Comparison of ENCODE assay signal across 21 cellular contexts in genomic region chrX:83508526-83509245, GRCh38. TPM values are rescaled to one million over a fixed set of nuclear protein-coding genes. Genes with fewer than 3 reads are reported as not detected.
DNase-seq lines count a peak whose midpoint lies in the region; ATAC-seq and TF ChIP-seq lines count a peak whose summit lies in the region.
"Had no signal": no experiment of that assay in that cellular context is flagged by ENCODE, and none has a peak within 500 bp of the region (broad histone marks: within the 10 kb centered on the region; RNA-seq: fewer than 3 reads in every experiment).

No MANE protein-coding gene starts in this region.

- H3K36me3 Mint-ChIP-seq in H9 (ENCODE audit: insufficient read depth in 1 of 3, low read depth in 3 of 3) = peaks cover 0 to 1% (median 0%) of the 10 kb centered on the region in 3 experiments; a peak in 2 of 7 replicates
- no peaks in the 10 kb centered on the region for H3K36me3 Mint-ChIP-seq in activated T-helper 1 cell treated with anti-CD3 and anti-CD28 coated beads, Interleukin-12 subunit alpha, Interleukin-12 subunit beta, Interleukin-2, Interleukin-4 antibody, amounts not matched to agents 30 ng/mL and 10 ng/mL and 1 ng/mL, durations not matched to agents 14 hours and 24 hours and 36 hours (ENCODE audit: low read depth)
- no peaks in the 10 kb centered on the region for H3K36me3 Mint-ChIP-seq in progenitor cell of endocrine pancreas (ENCODE audit: insufficient read depth)
- H3K36me3 Mint-ChIP-seq in activated CD8-positive, alpha-beta T cell treated with anti-CD3 and anti-CD28 coated beads, Interleukin-2, amount 10 ng/mL, durations not matched to agents 7 days and 5 days (ENCODE audit: low read depth) = peaks cover 5% of the 10 kb centered on the region
- H3K36me3 Mint-ChIP-seq: CD8-positive, alpha-beta T cell had no signal

- H2BK5ac ChIP-seq in H9 (ENCODE audit: insufficient read length, low read length) = no peak overlapping the region

- H3K36me3 ChIP-seq in iPS-15b (ENCODE audit: control insufficient read depth, insufficient read depth, low read length) (no peaks in the 10 kb centered on the region), PC-3 (ENCODE audit: low read depth, low read length) (no peaks in the 10 kb centered on the region)
- H3K36me3 ChIP-seq: HAP-1, pancreas had no signal

- H3K27me3 Mint-ChIP-seq in H9 (ENCODE audit: low read depth) = peaks cover 71% of the 10 kb centered on the region
- H3K27me3 Mint-ChIP-seq in activated T-helper 1 cell treated with anti-CD3 and anti-CD28 coated beads, Interleukin-12 subunit alpha, Interleukin-12 subunit beta, Interleukin-2, Interleukin-4 antibody, amounts not matched to agents 30 ng/mL and 10 ng/mL and 1 ng/mL, durations not matched to agents 14 hours and 24 hours and 36 hours (ENCODE audit: insufficient read depth) = peaks cover 21% of the 10 kb centered on the region
- H3K27me3 Mint-ChIP-seq in progenitor cell of endocrine pancreas = peaks cover 68% of the 10 kb centered on the region
- H3K27me3 Mint-ChIP-seq in activated CD8-positive, alpha-beta T cell treated with anti-CD3 and anti-CD28 coated beads, Interleukin-2, amount 10 ng/mL, durations not matched to agents 7 days and 5 days (ENCODE audit: low read depth) = peaks cover 36% of the 10 kb centered on the region

- H4K5ac ChIP-seq in H9 (ENCODE audit: insufficient read length, low read depth, low read length) = no peak overlapping the region

- no peak overlapping the region for H2BK120ac ChIP-seq in H9 (ENCODE audit: low read depth, low read length, poor library complexity, severe bottlenecking)

- WGBS in H9 (ENCODE audit: extremely low coverage, insufficient read length, low lambda C conversion rate) = no CpG with 5 or more reads among the region's 50 CpGs

- no peaks in the 10 kb centered on the region for H3K9me2 ChIP-seq in PC-3 (replicated peaks; ENCODE audit: low read length)

- H3F3A ChIP-seq in PC-3 (ENCODE audit: low read length, unreplicated experiment) = no peaks in the 10 kb centered on the region

- no peaks in the 10 kb centered on the region for H3K9me3 ChIP-seq in H9 (ENCODE audit: control insufficient read depth, low read depth, low read length)
- peaks cover 3% of the 10 kb centered on the region for H3K9me3 ChIP-seq in iPS-15b (ENCODE audit: control insufficient read depth, insufficient read depth, low read length)
- H3K9me3 ChIP-seq in PC-3 (ENCODE audit: low read length) = no peaks in the 10 kb centered on the region
- H3K9me3 ChIP-seq: HAP-1, pancreas had no signal

- peak overlapping the region; percentile 58 to 86 for H3K4me3 Mint-ChIP-seq in H9
- H3K4me3 Mint-ChIP-seq in activated T-helper 1 cell treated with anti-CD3 and anti-CD28 coated beads, Interleukin-12 subunit alpha, Interleukin-12 subunit beta, Interleukin-2, Interleukin-4 antibody, amounts not matched to agents 30 ng/mL and 10 ng/mL and 1 ng/mL, durations not matched to agents 14 hours and 24 hours and 36 hours = no peak overlapping the region
- H3K4me3 Mint-ChIP-seq in progenitor cell of endocrine pancreas (ENCODE audit: low read depth) = peak overlapping the region; percentile 63
- no peak overlapping the region for H3K4me3 Mint-ChIP-seq in activated CD8-positive, alpha-beta T cell treated with anti-CD3 and anti-CD28 coated beads, Interleukin-2, amount 10 ng/mL, durations not matched to agents 7 days and 5 days
- H3K4me3 Mint-ChIP-seq: CD8-positive, alpha-beta T cell had no signal

- intact Hi-C loops in activated T-helper 1 cell treated with anti-CD3 and anti-CD28 coated beads, Interleukin-12 subunit alpha, Interleukin-12 subunit beta, Interleukin-2, Interleukin-4 antibody, amounts not matched to agents 30 ng/mL and 10 ng/mL and 1 ng/mL, durations not matched to agents 14 hours and 24 hours and 36 hours (cut with micrococcal nuclease) = no loop called here
- intact Hi-C loops in PC-3 (cut with micrococcal nuclease) = no loop called here

- H2BK15ac ChIP-seq in H9 (ENCODE audit: low read depth, low read length) = no peak overlapping the region

- peaks cover 82 to 84% of the 10 kb centered on the region in 2 experiments for H3K9me3 Mint-ChIP-seq in H9
- no peaks in the 10 kb centered on the region for H3K9me3 Mint-ChIP-seq in activated T-helper 1 cell treated with anti-CD3 and anti-CD28 coated beads, Interleukin-12 subunit alpha, Interleukin-12 subunit beta, Interleukin-2, Interleukin-4 antibody, amounts not matched to agents 30 ng/mL and 10 ng/mL and 1 ng/mL, durations not matched to agents 14 hours and 24 hours and 36 hours
- peaks cover 7% of the 10 kb centered on the region for H3K9me3 Mint-ChIP-seq in progenitor cell of endocrine pancreas (ENCODE audit: low read depth)
- H3K9me3 Mint-ChIP-seq in activated CD8-positive, alpha-beta T cell treated with anti-CD3 and anti-CD28 coated beads, Interleukin-2, amount 10 ng/mL, durations not matched to agents 7 days and 5 days (ENCODE audit: insufficient read depth) = no peaks in the 10 kb centered on the region
- H3K9me3 Mint-ChIP-seq: CD8-positive, alpha-beta T cell had no signal

- TF ChIP-seq CTCF in H9 (conservative IDR thresholded peaks at IDR 0.05) (no peak), progenitor cell of endocrine pancreas (IDR thresholded peaks at IDR 0.05; ENCODE audit: unreplicated experiment) (no peak), PC-3 (conservative IDR thresholded peaks at IDR 0.05; ENCODE audit: low read depth, low read length) (no peak)

- H3K4me1 ChIP-seq in H9 (ENCODE audit: insufficient read depth, low read length) = peaks cover 3% of the 10 kb centered on the region; the same call in 1 of the 2 replicates
- H3K4me1 ChIP-seq in iPS-15b (ENCODE audit: control insufficient read depth, insufficient read depth, low read length) = no peaks in the 10 kb centered on the region
- no peaks in the 10 kb centered on the region for H3K4me1 ChIP-seq in PC-3 (ENCODE audit: insufficient read depth, low read length)
- H3K4me1 ChIP-seq: HAP-1, pancreas had no signal

- ATAC-seq in activated CD8-positive, alpha-beta T cell treated with anti-CD3 and anti-CD28 coated beads, Interleukin-2, amount 10 ng/mL, durations not matched to agents 7 days and 5 days = no peak
- ATAC-seq in GM18873 (IDR thresholded peaks at IDR 0.05; ENCODE audit: low FRiP score, unreplicated experiment) (no peak), PC-3 (no peak)
- ATAC-seq: CD8-positive, alpha-beta T cell had no signal

- no peak overlapping the region for H2AK5ac ChIP-seq in H9 (ENCODE audit: insufficient read length, low read length)

- no peak overlapping the region for H3K27ac ChIP-seq in H9 (ENCODE audit: insufficient read length, low read depth, low read length)
- H3K27ac ChIP-seq in PC-3 (ENCODE audit: low read length) = no peak overlapping the region
- H3K27ac ChIP-seq: pancreas had no signal

- H2AFZ ChIP-seq in H9 (ENCODE audit: low read length) (no peak overlapping the region), PC-3 (ENCODE audit: low read length) (no peak overlapping the region)

- H4K91ac ChIP-seq in H9 (ENCODE audit: insufficient read length, low read depth, low read length) = no peak overlapping the region

- no peak overlapping the region for H3K4ac ChIP-seq in H9 (ENCODE audit: low read depth, low read length)

- no peak overlapping the region for H2BK12ac ChIP-seq in H9 (ENCODE audit: insufficient read length, low read depth, low read length)

- no peak overlapping the region for H3K14ac ChIP-seq in H9 (ENCODE audit: insufficient read depth, low read length)

- H3K79me1 ChIP-seq in H9 (ENCODE audit: insufficient read depth, low read depth, low read length, poor library complexity, severe bottlenecking) = no peaks in the 10 kb centered on the region

- H3K23me2 ChIP-seq in H9 (ENCODE audit: insufficient read length, low read depth, low read length, poor library complexity, severe bottlenecking) = peaks cover 16% of the 10 kb centered on the region

- no peak overlapping the region for H3K18ac ChIP-seq in H9 (ENCODE audit: insufficient read length, low read depth, low read length)

- no peak overlapping the region for H3K23ac ChIP-seq in H9 (ENCODE audit: insufficient read length, low read depth, low read length)

- H3K79me2 ChIP-seq in H9 (ENCODE audit: insufficient read depth, low read length) = no peaks in the 10 kb centered on the region
- H3K79me2 ChIP-seq in PC-3 (ENCODE audit: low read length) = no peaks in the 10 kb centered on the region

- no TSS peak for BruUV-seq in PC-3 (replicated peaks; lab: Mats Ljungman, UMichigan)

- H3K4me3 ChIP-seq in iPS-15b (ENCODE audit: low read depth, low read length) (peak overlapping the region; percentile 65), PC-3 (ENCODE audit: low read length) (no peak overlapping the region)
- H3K4me3 ChIP-seq: HAP-1, pancreas had no signal

- no peak overlapping the region for H3T11ph ChIP-seq in H9 (ENCODE audit: low read length)

- DNase-seq in H9 = peak; percentile 32
- DNase-seq in activated T-helper 1 cell treated with anti-CD3 and anti-CD28 coated beads, Interleukin-12 subunit alpha, Interleukin-12 subunit beta, Interleukin-2, Interleukin-4 antibody, amounts not matched to agents 30 ng/mL and 10 ng/mL and 1 ng/mL, durations not matched to agents 14 hours and 24 hours and 36 hours (ENCODE audit: low spot score) = no peak
- DNase-seq in progenitor cell of endocrine pancreas (ENCODE audit: low spot score, unreplicated experiment) = no peak
- DNase-seq in activated CD8-positive, alpha-beta T cell treated with anti-CD3 and anti-CD28 coated beads, Interleukin-2, amount 10 ng/mL, durations not matched to agents 7 days and 5 days = no peak
- no peak for DNase-seq in HUDEP-2 (lab: John Stamatoyannopoulos, UW; ENCODE audit: unreplicated experiment in 76 of 76)
- DNase-seq in PC-3 = no peak
- DNase-seq: activated effector memory CD4-positive, alpha-beta T cell treated with Interleukin-2 at 50 U/mL for 16 hours; CD8-positive, alpha-beta T cell; DMS79 treated with DMSO at 0.1 percent for 48 hours; NCI-H1417 treated with DMSO at 0.1 percent for 48 hours; stimulated activated CD4-positive, alpha-beta T cell treated with anti-CD3 and anti-CD28 coated beads, Interleukin-4, amount 100 ng/mL, for 1 hour had no signal

- H3K4me1 Mint-ChIP-seq in H9 (peaks cover 51 to 60% of the 10 kb centered on the region in 2 experiments), progenitor cell of endocrine pancreas (ENCODE audit: low read depth) (peaks cover 12% of the 10 kb centered on the region)
- H3K4me1 Mint-ChIP-seq in activated T-helper 1 cell treated with anti-CD3 and anti-CD28 coated beads, Interleukin-12 subunit alpha, Interleukin-12 subunit beta, Interleukin-2, Interleukin-4 antibody, amounts not matched to agents 30 ng/mL and 10 ng/mL and 1 ng/mL, durations not matched to agents 14 hours and 24 hours and 36 hours (ENCODE audit: low read depth) = no peaks in the 10 kb centered on the region
- H3K4me1 Mint-ChIP-seq in activated CD8-positive, alpha-beta T cell treated with anti-CD3 and anti-CD28 coated beads, Interleukin-2, amount 10 ng/mL, durations not matched to agents 7 days and 5 days (ENCODE audit: low read depth) = no peaks in the 10 kb centered on the region

- H3K4me2 ChIP-seq in H9 (ENCODE audit: insufficient read depth, insufficient read length, low read length) (peak overlapping the region; percentile 61), PC-3 (ENCODE audit: low read length) (no peak overlapping the region)

- H3K9ac ChIP-seq in H9 (ENCODE audit: extremely low read depth, insufficient read length, low read length) (no peak overlapping the region), iPS-15b (ENCODE audit: low read depth, low read length) (no peak overlapping the region), PC-3 (ENCODE audit: low read length) (no peak overlapping the region)

- POLR2A ChIA-PET in activated CD8-positive, alpha-beta T cell treated with anti-CD3 and anti-CD28 coated beads, Interleukin-2, amount 10 ng/mL, durations not matched to agents 7 days and 5 days (lab: Charles Lee) = no interaction called here
- POLR2A ChIA-PET in PC-3 (lab: Charles Lee; ENCODE audit: unreplicated experiment) = no interaction called here

- H4K8ac ChIP-seq in H9 (replicated peaks; ENCODE audit: insufficient read length, low read depth, low read length) = no peak overlapping the region

- H3K27ac Mint-ChIP-seq in H9 (no peak overlapping the region), progenitor cell of endocrine pancreas (peak overlapping the region; percentile 27)
- peak overlapping the region; percentile 44 for H3K27ac Mint-ChIP-seq in activated T-helper 1 cell treated with anti-CD3 and anti-CD28 coated beads, Interleukin-12 subunit alpha, Interleukin-12 subunit beta, Interleukin-2, Interleukin-4 antibody, amounts not matched to agents 30 ng/mL and 10 ng/mL and 1 ng/mL, durations not matched to agents 14 hours and 24 hours and 36 hours
- no peak overlapping the region for H3K27ac Mint-ChIP-seq in activated CD8-positive, alpha-beta T cell treated with anti-CD3 and anti-CD28 coated beads, Interleukin-2, amount 10 ng/mL, durations not matched to agents 7 days and 5 days
- H3K27ac Mint-ChIP-seq: CD8-positive, alpha-beta T cell had no signal

- CTCF ChIA-PET in activated CD8-positive, alpha-beta T cell treated with anti-CD3 and anti-CD28 coated beads, Interleukin-2, amount 10 ng/mL, durations not matched to agents 7 days and 5 days (lab: Charles Lee) = no interaction called here
- CTCF ChIA-PET in PC-3 (lab: Charles Lee) = no interaction called here

- no peak overlapping the region for H2BK20ac ChIP-seq in H9 (ENCODE audit: low read depth, low read length, poor library complexity, severe bottlenecking)

- no peak overlapping the region for H3K56ac ChIP-seq in H9 (ENCODE audit: insufficient read length, low read depth, low read length)

- H4K20me1 ChIP-seq in H9 (ENCODE audit: control insufficient read depth, insufficient read depth, insufficient read length) = no peaks in the 10 kb centered on the region
- H4K20me1 ChIP-seq in PC-3 (ENCODE audit: low read length) = no peaks in the 10 kb centered on the region

- peaks cover 12% of the 10 kb centered on the region; the same call in 1 of the 2 replicates for H3K27me3 ChIP-seq in H9 (ENCODE audit: insufficient read depth, low read length)
- peaks cover 44% of the 10 kb centered on the region for H3K27me3 ChIP-seq in iPS-15b (ENCODE audit: control insufficient read depth, insufficient read depth, low read length)
- peaks cover 31% of the 10 kb centered on the region for H3K27me3 ChIP-seq in PC-3 (ENCODE audit: low read length)

RNA-seq across cellular contexts. Expression of gene POU3F4, which starts 0.6 kb away (rescaled TPM):
- 0.20 and 0.35 TPM in 2 replicates for total RNA-seq in H9 (2021)
- total RNA-seq in activated T-helper 1 cell treated with anti-CD3 and anti-CD28 coated beads, Interleukin-12 subunit alpha, Interleukin-12 subunit beta, Interleukin-2, Interleukin-4 antibody, amounts not matched to agents 30 ng/mL and 10 ng/mL and 1 ng/mL, durations not matched to agents 14 hours and 24 hours and 36 hours = not detected in 2 replicates
- 0.53 and 0.67 TPM in 2 replicates for total RNA-seq in progenitor cell of endocrine pancreas
- not detected for total RNA-seq in activated CD8-positive, alpha-beta T cell treated with anti-CD3 and anti-CD28 coated beads, Interleukin-2, amount 10 ng/mL, durations not matched to agents 7 days and 5 days
- not detected in 2 replicates for total RNA-seq in PC-3 (2014; rRNA removed)
- total RNA-seq: CD8-positive, alpha-beta T cell; chondrocyte; left lobe of liver; LHCN-M2; OCI-LY7; pancreas; skeletal muscle tissue; subcutaneous adipose tissue had no signal

Comparison
In these comparisons a context has a peak if more than half of its experiments do, and no peak if none do; other contexts are left out.
1. H3K27ac Mint-ChIP-seq: peak in activated T-helper 1 cell treated with anti-CD3 and anti-CD28 coated beads, Interleukin-12 subunit alpha, Interleukin-12 subunit beta, Interleukin-2, Interleukin-4 antibody, amounts not matched to agents 30 ng/mL and 10 ng/mL and 1 ng/mL, durations not matched to agents 14 hours and 24 hours and 36 hours (single experiment) and progenitor cell of endocrine pancreas (single experiment); none in H9 (0 of 3) and activated CD8-positive, alpha-beta T cell treated with anti-CD3 and anti-CD28 coated beads, Interleukin-2, amount 10 ng/mL, durations not matched to agents 7 days and 5 days (single experiment).
2. H3K4me3 Mint-ChIP-seq: peak in H9 (2 of 2) and progenitor cell of endocrine pancreas (single experiment); none in activated T-helper 1 cell treated with anti-CD3 and anti-CD28 coated beads, Interleukin-12 subunit alpha, Interleukin-12 subunit beta, Interleukin-2, Interleukin-4 antibody, amounts not matched to agents 30 ng/mL and 10 ng/mL and 1 ng/mL, durations not matched to agents 14 hours and 24 hours and 36 hours (single experiment) and activated CD8-positive, alpha-beta T cell treated with anti-CD3 and anti-CD28 coated beads, Interleukin-2, amount 10 ng/mL, durations not matched to agents 7 days and 5 days (single experiment).